ENCODE assay signal across 16 cellular contexts in the genomic region with DNA sequence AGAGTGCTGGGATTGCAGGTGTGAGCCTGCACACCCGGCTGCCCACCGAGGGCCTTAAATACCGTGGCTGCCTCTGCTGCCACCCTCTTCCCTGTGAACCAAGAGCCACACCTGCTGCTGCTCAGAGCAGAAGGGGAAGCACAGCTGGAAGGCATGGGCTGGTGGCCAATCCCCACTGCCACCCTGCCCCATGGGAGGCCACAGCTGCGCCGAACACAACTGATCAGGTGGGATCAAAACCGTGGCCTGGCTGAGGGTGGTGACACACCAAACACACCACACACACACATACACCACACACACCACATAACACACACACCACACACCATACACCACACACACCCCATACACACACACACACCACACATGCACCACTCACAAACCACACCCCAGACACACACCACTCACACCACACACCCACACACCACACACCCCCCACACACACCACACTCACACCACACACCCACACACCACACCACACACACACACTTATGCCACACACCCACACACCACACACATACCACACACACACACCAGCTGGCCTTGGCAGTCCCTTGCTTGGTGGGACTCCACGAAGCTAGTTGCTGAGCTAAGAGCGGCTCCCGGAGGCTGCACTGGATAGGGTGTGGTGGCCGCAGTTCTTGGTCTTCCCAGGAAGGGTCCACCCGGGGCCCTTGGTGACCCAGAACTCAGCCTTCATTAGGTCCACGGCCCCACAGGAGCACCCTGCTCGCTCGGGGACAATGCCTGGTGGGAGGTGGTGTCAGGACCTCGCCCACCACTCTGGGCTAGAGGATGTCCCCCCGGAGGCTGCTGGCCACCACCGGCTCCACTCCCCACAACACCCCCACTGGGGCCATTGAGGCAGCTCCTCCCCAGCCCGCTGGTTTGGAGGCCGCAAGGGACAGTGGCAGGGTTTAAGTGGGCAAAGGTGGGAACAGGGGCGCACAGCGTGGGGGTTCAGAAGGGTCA. TPM values are rescaled to one million over a fixed set of nuclear protein-coding genes. Genes with fewer than 3 reads are reported as not detected.
DNase-seq lines count a peak whose midpoint lies in the region; ATAC-seq, FAIRE-seq and TF ChIP-seq lines count a peak whose summit lies in the region.
"Had no signal": no experiment of that assay in that cellular context is flagged by ENCODE, and none has a peak within 500 bp of the region (broad histone marks: within the 10 kb centered on the region; RNA-seq: fewer than 3 reads in every experiment).

No MANE protein-coding gene starts in this region.

- no peaks in the 10 kb centered on the region for H3K9me3 ChIP-seq in prostate gland
- H3K9me3 ChIP-seq: esophagus muscularis mucosa, HAP-1, right atrium auricular region had no signal

- no peaks in the 10 kb centered on the region for H3K36me3 ChIP-seq in prostate gland
- H3K36me3 ChIP-seq: HAP-1, right atrium auricular region had no signal

- DNase-seq in natural killer cell, result no peak
- no peak for DNase-seq in natural killer cell treated with Interleukin-12 subunit alpha and Interleukin-12 subunit beta and Interleukin-15 and Interleukin-18, amount 100 ng/mL, for 72 hours (ENCODE audit: low spot score)
- peak; percentile 28 for DNase-seq in NCI-H1694 treated with DMSO at 0.1 percent for 48 hours (lab: John Stamatoyannopoulos, UW)
- DNase-seq in activated B cell treated with CpG ODN at 0.5 μM for 24 hours, result no peak
- DNase-seq in urothelium cell line (ENCODE audit: low spot score), result no peak
- DNase-seq in prostate gland (ENCODE audit: low spot score), result no peak
- no peak for DNase-seq in hippocampal formation (lab: John Stamatoyannopoulos, UW)
- DNase-seq: amygdala; dermis blood vessel endothelial cell; nephron progenitor cell; stimulated activated CD4-positive, alpha-beta T cell treated with anti-CD3 and anti-CD28 coated beads, Interleukin-4, amount 100 ng/mL, for 1 hour; stimulated activated naive CD4-positive, alpha-beta T cell treated with Interleukin-2 at 50 U/mL for 16 hours had no signal

- POLR2A ChIA-PET in activated B cell treated with CpG ODN at 0.5 μM for 24 hours (lab: Charles Lee), result interaction anchor here (0.6 kb wide), 1 partner anchor 33 kb away, joined by 3 read pairs; no protein-coding TSS in a partner anchor

- no peak for TF ChIP-seq POLR2A in prostate gland (IDR thresholded peaks at IDR 0.05)

- FAIRE-seq in urothelium cell line (lab: Jason Lieb, UNC), result peak; percentile 100

- CTCF ChIA-PET in activated B cell treated with CpG ODN at 0.5 μM for 24 hours (lab: Charles Lee), result no interaction called here

- 90% methylated on average over 19 of the region's 21 CpGs for WGBS in prostate gland

- ATAC-seq in natural killer cell (no peak), activated B cell treated with CpG ODN at 0.5 μM for 24 hours (ENCODE audit: low read depth) (peak; percentile 52), GM19328 (IDR thresholded peaks at IDR 0.05; ENCODE audit: unreplicated experiment) (no peak)
- no peak for ATAC-seq in natural killer cell treated with Interleukin-12 subunit alpha and Interleukin-12 subunit beta and Interleukin-15 and Interleukin-18, amount 100 ng/mL, for 72 hours

- H3K9me3 Mint-ChIP-seq in natural killer cell (no peaks in the 10 kb centered on the region), activated B cell treated with CpG ODN at 0.5 μM for 24 hours (no peaks in the 10 kb centered on the region)
- H3K9me3 Mint-ChIP-seq in natural killer cell treated with Interleukin-12 subunit alpha and Interleukin-12 subunit beta and Interleukin-15 and Interleukin-18, amount 100 ng/mL, for 72 hours, result no peaks in the 10 kb centered on the region
- H3K9me3 Mint-ChIP-seq: nephron progenitor cell had no signal

- no peaks in the 10 kb centered on the region for H3K27me3 ChIP-seq in prostate gland (replicated peaks; ENCODE audit: insufficient read depth)
- H3K27me3 ChIP-seq: esophagus muscularis mucosa, right atrium auricular region had no signal

- no peak overlapping the region for H3K27ac ChIP-seq in prostate gland
- H3K27ac ChIP-seq: esophagus muscularis mucosa, right atrium auricular region had no signal

- H3K4me1 ChIP-seq in prostate gland (replicated peaks), result no peaks in the 10 kb centered on the region
- H3K4me1 ChIP-seq: HAP-1, right atrium auricular region had no signal

- no peak overlapping the region for H3K4me3 ChIP-seq in prostate gland
- H3K4me3 ChIP-seq: esophagus muscularis mucosa, HAP-1, right atrium auricular region had no signal

- H3K27me3 Mint-ChIP-seq in natural killer cell (ENCODE audit: low read depth in 2 of 2) (no peaks in the 10 kb centered on the region), activated B cell treated with CpG ODN at 0.5 μM for 24 hours (no peaks in the 10 kb centered on the region)
- no peaks in the 10 kb centered on the region for H3K27me3 Mint-ChIP-seq in natural killer cell treated with Interleukin-12 subunit alpha and Interleukin-12 subunit beta and Interleukin-15 and Interleukin-18, amount 100 ng/mL, for 72 hours

- H3K27ac Mint-ChIP-seq in natural killer cell, result peak overlapping the region; percentile 31 to 69
- no peak overlapping the region for H3K27ac Mint-ChIP-seq in natural killer cell treated with Interleukin-12 subunit alpha and Interleukin-12 subunit beta and Interleukin-15 and Interleukin-18, amount 100 ng/mL, for 72 hours
- H3K27ac Mint-ChIP-seq in activated B cell treated with CpG ODN at 0.5 μM for 24 hours, result no peak overlapping the region
- H3K27ac Mint-ChIP-seq: nephron progenitor cell had no signal

- intact Hi-C loops in natural killer cell (cut with micrococcal nuclease) (no loop called here), activated B cell treated with CpG ODN at 0.5 μM for 24 hours (cut with micrococcal nuclease) (no loop called here), prostate gland (cut with DNase I) (no loop called here)

- H3K4me3 Mint-ChIP-seq in natural killer cell, result no peak overlapping the region
- H3K4me3 Mint-ChIP-seq in natural killer cell treated with Interleukin-12 subunit alpha and Interleukin-12 subunit beta and Interleukin-15 and Interleukin-18, amount 100 ng/mL, for 72 hours, result no peak overlapping the region
- no peak overlapping the region for H3K4me3 Mint-ChIP-seq in activated B cell treated with CpG ODN at 0.5 μM for 24 hours
- H3K4me3 Mint-ChIP-seq: nephron progenitor cell had no signal

- H3K4me1 Mint-ChIP-seq in natural killer cell (no peaks in the 10 kb centered on the region), activated B cell treated with CpG ODN at 0.5 μM for 24 hours (peaks cover 7% of the 10 kb centered on the region)
- peaks cover 0 to 5% of the 10 kb centered on the region in 2 donors for H3K4me1 Mint-ChIP-seq in natural killer cell treated with Interleukin-12 subunit alpha and Interleukin-12 subunit beta and Interleukin-15 and Interleukin-18, amount 100 ng/mL, for 72 hours (ENCODE audit: low read depth in 2 of 2)

- TF ChIP-seq CTCF in natural killer cell (IDR thresholded peaks at IDR 0.05), result no peak
- TF ChIP-seq CTCF in activated B cell treated with CpG ODN at 0.5 μM for 24 hours (IDR thresholded peaks at IDR 0.05), result no peak
- no peak for TF ChIP-seq CTCF in prostate gland (IDR thresholded peaks at IDR 0.05)

- H3K36me3 Mint-ChIP-seq in natural killer cell, result no peaks in the 10 kb centered on the region
- no peaks in the 10 kb centered on the region for H3K36me3 Mint-ChIP-seq in natural killer cell treated with Interleukin-12 subunit alpha and Interleukin-12 subunit beta and Interleukin-15 and Interleukin-18, amount 100 ng/mL, for 72 hours
- peaks cover 19% of the 10 kb centered on the region for H3K36me3 Mint-ChIP-seq in activated B cell treated with CpG ODN at 0.5 μM for 24 hours (ENCODE audit: low read depth)

RNA-seq across cellular contexts. Expression of gene CEP131, which starts 14.9 kb away (rescaled TPM):
- total RNA-seq in natural killer cell (10 to 100 TPM in 2 of 3 donors, 1 to 10 TPM in 1; 9.9 to 11.4 (median 10.0) TPM), activated B cell treated with CpG ODN at 0.5 μM for 24 hours (14.2 and 15.9 TPM in 2 replicates), prostate gland (10 to 100 TPM in 1 of 2 donors, 1 to 10 TPM in 1; 7.1 to 24.0 TPM)
- 10 to 100 TPM in 1 of 2 donors, 1 to 10 TPM in 1; 7.8 to 14.5 TPM for total RNA-seq in natural killer cell treated with Interleukin-12 subunit alpha and Interleukin-12 subunit beta and Interleukin-15 and Interleukin-18, amount 100 ng/mL, for 72 hours

RNA-seq across cellular contexts. Expression of gene TEPSIN, which starts 31.0 kb away (rescaled TPM):
- 100 to 1,000 TPM in 2 of 3 donors, 10 to 100 TPM in 1; 89.8 to 137 (median 126) TPM for total RNA-seq in natural killer cell
- total RNA-seq in natural killer cell treated with Interleukin-12 subunit alpha and Interleukin-12 subunit beta and Interleukin-15 and Interleukin-18, amount 100 ng/mL, for 72 hours, result 10 to 100 TPM; 47.9 to 61.7 TPM
- total RNA-seq in activated B cell treated with CpG ODN at 0.5 μM for 24 hours, result 82.9 and 102 TPM in 2 replicates
- total RNA-seq in prostate gland, result 10 to 100 TPM; 35.6 to 81.5 TPM

RNA-seq across cellular contexts. Expression of gene NDUFAF8, which starts 31.2 kb away (rescaled TPM):
- total RNA-seq in natural killer cell (10 to 100 TPM; 28.6 to 36.4 (median 34.9) TPM), activated B cell treated with CpG ODN at 0.5 μM for 24 hours (52.8 and 55.8 TPM in 2 replicates), prostate gland (10 to 100 TPM; 27.4 to 43.1 TPM)
- total RNA-seq in natural killer cell treated with Interleukin-12 subunit alpha and Interleukin-12 subunit beta and Interleukin-15 and Interleukin-18, amount 100 ng/mL, for 72 hours, result 100 to 1,000 TPM in 1 of 2 donors, 10 to 100 TPM in 1; 58.1 to 107 TPM

RNA-seq across cellular contexts. Expression of gene AATK, which starts 41.9 kb away (rescaled TPM):
- total RNA-seq in natural killer cell (10 to 100 TPM in 2 of 3 donors, 1 to 10 TPM in 1; 8.5 to 13.7 (median 10.4) TPM), activated B cell treated with CpG ODN at 0.5 μM for 24 hours (0.27 and 0.42 TPM in 2 replicates), prostate gland (1 to 10 TPM; 5.2 to 6.6 TPM)
- total RNA-seq in natural killer cell treated with Interleukin-12 subunit alpha and Interleukin-12 subunit beta and Interleukin-15 and Interleukin-18, amount 100 ng/mL, for 72 hours, result 1 to 10 TPM; 1.8 to 7.6 TPM

RNA-seq across cellular contexts. Expression of gene PVALEF, which starts 42.6 kb away (rescaled TPM):
- total RNA-seq in natural killer cell, result not detected
- total RNA-seq in natural killer cell treated with Interleukin-12 subunit alpha and Interleukin-12 subunit beta and Interleukin-15 and Interleukin-18, amount 100 ng/mL, for 72 hours, result not detected
- not detected in 2 replicates for total RNA-seq in activated B cell treated with CpG ODN at 0.5 μM for 24 hours
- not detected for total RNA-seq in prostate gland
- total RNA-seq: dermis blood vessel endothelial cell, esophagus muscularis mucosa, right atrium auricular region had no signal

Comparison
In these comparisons a context has a peak if more than half of its experiments do, and no peak if none do; other contexts are left out.
1. H3K27ac Mint-ChIP-seq: peak in natural killer cell (2 of 2); none in natural killer cell treated with Interleukin-12 subunit alpha and Interleukin-12 subunit beta and Interleukin-15 and Interleukin-18, amount 100 ng/mL, for 72 hours (0 of 2) and activated B cell treated with CpG ODN at 0.5 μM for 24 hours (single experiment).